18 cellular contexts compared by ENCODE assay signal in genomic region chr12:71281425-71281824, GRCh38.
DNase-seq lines count a peak whose midpoint lies in the region; ATAC-seq and TF ChIP-seq lines count a peak whose summit lies in the region.
"Had no signal": no experiment of that assay in that cellular context is flagged by ENCODE, and none has a peak within 500 bp of the region (broad histone marks: within the 10 kb centered on the region; RNA-seq: fewer than 3 reads in every experiment).

No MANE protein-coding gene starts in this region.

- no peak for ATAC-seq in GM23338
- no peak for ATAC-seq in WTC11
- no peak for ATAC-seq in psoas muscle
- ATAC-seq: HCT116, HepG2 had no signal

- H3K4me2 ChIP-seq in GM23338 = no peak overlapping the region
- H3K4me2 ChIP-seq: KMS-11 had no signal

- no peaks in the 10 kb centered on the region for H3K79me2 ChIP-seq in GM23338 (replicated peaks; ENCODE audit: insufficient read depth)

- H3K27me3 Mint-ChIP-seq in GM23338 (ENCODE audit: insufficient read depth, low read depth, poor library complexity) = no peaks in the 10 kb centered on the region
- no peaks in the 10 kb centered on the region for H3K27me3 Mint-ChIP-seq in WTC11 (ENCODE audit: low read depth)
- H3K27me3 Mint-ChIP-seq: CD4-positive, alpha-beta T cell; IgD-negative memory B cell had no signal

- WGBS in lower leg skin, 2 donors = 84 to 90% methylated on average over 2 of the region's 2 CpGs
- WGBS in psoas muscle, 3 donors = 90 to 95% (median 92%) methylated on average over 2 of the region's 2 CpGs

- H3K4me1 Mint-ChIP-seq in GM23338 (peaks cover 8% of the 10 kb centered on the region), WTC11 (peaks cover 11% of the 10 kb centered on the region)
- H3K4me1 Mint-ChIP-seq: IgD-negative memory B cell had no signal

- peak overlapping the region; percentile 57 for H2AFZ ChIP-seq in GM23338
- H2AFZ ChIP-seq: GM23248 had no signal

- no peak overlapping the region for H3K27ac ChIP-seq in GM23338 (ENCODE audit: low read depth)
- no peak overlapping the region for H3K27ac ChIP-seq in psoas muscle
- H3K27ac ChIP-seq: C4-2B, GM23248, KMS-11 had no signal

- no peaks in the 10 kb centered on the region for H3K4me1 ChIP-seq in GM23338 (ENCODE audit: insufficient read depth)
- no peaks in the 10 kb centered on the region for H3K4me1 ChIP-seq in psoas muscle
- H3K4me1 ChIP-seq: Caco-2 had no signal

- H3K9me3 ChIP-seq in psoas muscle = no peaks in the 10 kb centered on the region
- H3K9me3 ChIP-seq: Caco-2 had no signal

- H3F3A ChIP-seq in GM23338 (replicated peaks; ENCODE audit: low read depth) = no peaks in the 10 kb centered on the region

- no peak for TF ChIP-seq POLR2A in lower leg skin (IDR thresholded peaks at IDR 0.05)

- DNase-seq in GM23338 (ENCODE audit: low spot score) (no peak), WTC11 (ENCODE audit: low spot score) (no peak), germinal center (ENCODE audit: low spot score) (peak; percentile 2), lower leg skin (ENCODE audit: low spot score in 2 of 2) (no peak), cortex of kidney (lab: John Stamatoyannopoulos, UW) (no peak), psoas muscle (no peak)
- DNase-seq in activated CD4-positive, alpha-beta T cell treated with anti-CD3 and anti-CD28 coated beads for 4 hours = no peak
- DNase-seq: AML-193; Caco-2; CD4-positive, alpha-beta T cell; GM23248; H7; HFFc6 had no signal

- no peak overlapping the region for H3K4me3 ChIP-seq in GM23338
- H3K4me3 ChIP-seq in lower leg skin (ENCODE audit: low read depth, poor library complexity, severe bottlenecking) = no peak overlapping the region
- H3K4me3 ChIP-seq in psoas muscle = no peak overlapping the region
- H3K4me3 ChIP-seq: GM23248 had no signal

- CTCF ChIA-PET in WTC11 (lab: Charles Lee) = no interaction called here

- POLR2A ChIA-PET in WTC11 (lab: Charles Lee) = no interaction called here

- H4K20me1 ChIP-seq in GM23338 (replicated peaks; ENCODE audit: insufficient read depth) = no peaks in the 10 kb centered on the region

- H3K27me3 ChIP-seq in GM23338 (ENCODE audit: insufficient read depth) (no peaks in the 10 kb centered on the region), psoas muscle (ENCODE audit: insufficient read depth in 3 of 3, low read length in 2 of 3) (no peaks in the 10 kb centered on the region)

- H3K36me3 Mint-ChIP-seq in GM23338 (ENCODE audit: low read depth) (no peaks in the 10 kb centered on the region), WTC11 (no peaks in the 10 kb centered on the region)
- H3K36me3 Mint-ChIP-seq: IgD-negative memory B cell had no signal

- H3K36me3 ChIP-seq in GM23338 (ENCODE audit: insufficient read depth) = no peaks in the 10 kb centered on the region
- H3K36me3 ChIP-seq in psoas muscle (ENCODE audit: insufficient read depth in 1 of 2, low read depth in 1 of 2) = no peaks in the 10 kb centered on the region

- peaks cover 7% of the 10 kb centered on the region; the same call in 1 of the 2 replicates for H3K9me2 ChIP-seq in GM23338 (ENCODE audit: insufficient read depth)

- H3K9me3 Mint-ChIP-seq in GM23338 = no peaks in the 10 kb centered on the region
- H3K9me3 Mint-ChIP-seq in WTC11 = peaks cover 12% of the 10 kb centered on the region
- H3K9me3 Mint-ChIP-seq: CD4-positive, alpha-beta T cell had no signal

- no peak overlapping the region for H3K4me3 Mint-ChIP-seq in GM23338
- H3K4me3 Mint-ChIP-seq in WTC11 = no peak overlapping the region
- H3K4me3 Mint-ChIP-seq: CD4-positive, alpha-beta T cell; HFFc6; IgD-negative memory B cell had no signal

- H3K27ac Mint-ChIP-seq in GM23338 = 0 out of 2 replicates have a peak overlapping the region, but pooled peaks have one; percentile 2
- H3K27ac Mint-ChIP-seq in WTC11 = 0 out of 2 replicates have a peak overlapping the region, but pooled peaks have one; percentile 34
- H3K27ac Mint-ChIP-seq: CD4-positive, alpha-beta T cell; HFFc6; IgD-negative memory B cell had no signal

- TF ChIP-seq CTCF in GM23338 (conservative IDR thresholded peaks at IDR 0.05; ENCODE audit: low read depth in 2 of 2) (no peak), WTC11 (IDR thresholded peaks at IDR 0.05) (no peak), lower leg skin (IDR thresholded peaks at IDR 0.05) (no peak), psoas muscle (IDR thresholded peaks at IDR 0.05) (no peak)

- intact Hi-C loops in lower leg skin (cut with DNase I; ENCODE audit: low total_unique reads) = no loop called here
- intact Hi-C loops in psoas muscle (cut with DNase I) = no loop called here

TF ChIP-seq in GM23338, 12 proteins besides CTCF, POLR2A, EP300 and RAD21 (continues in another document):
- TF ChIP-seq ETS1 (IDR thresholded peaks at IDR 0.05) (no peak), STAT1 (IDR thresholded peaks at IDR 0.05; ENCODE audit: unreplicated experiment) (no peak), EZH2phosphoT487 (IDR thresholded peaks at IDR 0.05; ENCODE audit: unreplicated experiment) (no peak), CREB1 (CRISPR knock-in tag; IDR thresholded peaks at IDR 0.05; ENCODE audit: low read depth) (no peak), ZNF114 (CRISPR knock-in tag; IDR thresholded peaks at IDR 0.05) (no peak), POLR2AphosphoS5 (IDR thresholded peaks at IDR 0.05; ENCODE audit: low read depth) (no peak)

TF ChIP-seq in WTC11, 78 proteins besides CTCF, POLR2A, EP300 and RAD21 (continues in another document):
- no peak for TF ChIP-seq ZMAT4 (CRISPR knock-in tag; IDR thresholded peaks at IDR 0.05)
- no peak for TF ChIP-seq OVOL2 (CRISPR knock-in tag; IDR thresholded peaks at IDR 0.05; ENCODE audit: borderline replicate concordance)
- TF ChIP-seq FOXK1 (CRISPR knock-in tag; IDR thresholded peaks at IDR 0.05) = no peak
- no peak for TF ChIP-seq ZNF232 (CRISPR knock-in tag; IDR thresholded peaks at IDR 0.05)
- no peak for TF ChIP-seq MLX (CRISPR knock-in tag; IDR thresholded peaks at IDR 0.05)
- TF ChIP-seq AR (CRISPR knock-in tag; IDR thresholded peaks at IDR 0.05) = no peak
- TF ChIP-seq PRRX2 (CRISPR knock-in tag; IDR thresholded peaks at IDR 0.05) = no peak
- no peak for TF ChIP-seq FOXJ3 (CRISPR knock-in tag; IDR thresholded peaks at IDR 0.05; ENCODE audit: borderline replicate concordance)
- TF ChIP-seq TEAD4 (CRISPR knock-in tag; IDR thresholded peaks at IDR 0.05) = no peak
